In genomic region chr20:17843246-17844132, GRCh38 we compare ENCODE assay signal across 1 cellular context.
TF ChIP-seq lines count a peak whose summit lies in the region.

No MANE protein-coding gene starts in this region.

TF ChIP-seq in HepG2, 621 proteins besides CTCF, POLR2A, EP300 and RAD21 (continued from another document):
- TF ChIP-seq ZNF407 (CRISPR knock-in tag; IDR thresholded peaks at IDR 0.05; ENCODE audit: not compliant biosample characterization): peak; percentile 76
- 0 out of 2 replicates have a peak, but pooled peaks have one; percentile 77 for TF ChIP-seq ZNF280B (CRISPR knock-in tag; IDR thresholded peaks at IDR 0.05; ENCODE audit: borderline replicate concordance)
- TF ChIP-seq TMF1 (CRISPR knock-in tag; IDR thresholded peaks at IDR 0.05; ENCODE audit: low read depth): 0 out of 2 replicates have a peak, but pooled peaks have one; percentile 28
- TF ChIP-seq, protein P1, sequence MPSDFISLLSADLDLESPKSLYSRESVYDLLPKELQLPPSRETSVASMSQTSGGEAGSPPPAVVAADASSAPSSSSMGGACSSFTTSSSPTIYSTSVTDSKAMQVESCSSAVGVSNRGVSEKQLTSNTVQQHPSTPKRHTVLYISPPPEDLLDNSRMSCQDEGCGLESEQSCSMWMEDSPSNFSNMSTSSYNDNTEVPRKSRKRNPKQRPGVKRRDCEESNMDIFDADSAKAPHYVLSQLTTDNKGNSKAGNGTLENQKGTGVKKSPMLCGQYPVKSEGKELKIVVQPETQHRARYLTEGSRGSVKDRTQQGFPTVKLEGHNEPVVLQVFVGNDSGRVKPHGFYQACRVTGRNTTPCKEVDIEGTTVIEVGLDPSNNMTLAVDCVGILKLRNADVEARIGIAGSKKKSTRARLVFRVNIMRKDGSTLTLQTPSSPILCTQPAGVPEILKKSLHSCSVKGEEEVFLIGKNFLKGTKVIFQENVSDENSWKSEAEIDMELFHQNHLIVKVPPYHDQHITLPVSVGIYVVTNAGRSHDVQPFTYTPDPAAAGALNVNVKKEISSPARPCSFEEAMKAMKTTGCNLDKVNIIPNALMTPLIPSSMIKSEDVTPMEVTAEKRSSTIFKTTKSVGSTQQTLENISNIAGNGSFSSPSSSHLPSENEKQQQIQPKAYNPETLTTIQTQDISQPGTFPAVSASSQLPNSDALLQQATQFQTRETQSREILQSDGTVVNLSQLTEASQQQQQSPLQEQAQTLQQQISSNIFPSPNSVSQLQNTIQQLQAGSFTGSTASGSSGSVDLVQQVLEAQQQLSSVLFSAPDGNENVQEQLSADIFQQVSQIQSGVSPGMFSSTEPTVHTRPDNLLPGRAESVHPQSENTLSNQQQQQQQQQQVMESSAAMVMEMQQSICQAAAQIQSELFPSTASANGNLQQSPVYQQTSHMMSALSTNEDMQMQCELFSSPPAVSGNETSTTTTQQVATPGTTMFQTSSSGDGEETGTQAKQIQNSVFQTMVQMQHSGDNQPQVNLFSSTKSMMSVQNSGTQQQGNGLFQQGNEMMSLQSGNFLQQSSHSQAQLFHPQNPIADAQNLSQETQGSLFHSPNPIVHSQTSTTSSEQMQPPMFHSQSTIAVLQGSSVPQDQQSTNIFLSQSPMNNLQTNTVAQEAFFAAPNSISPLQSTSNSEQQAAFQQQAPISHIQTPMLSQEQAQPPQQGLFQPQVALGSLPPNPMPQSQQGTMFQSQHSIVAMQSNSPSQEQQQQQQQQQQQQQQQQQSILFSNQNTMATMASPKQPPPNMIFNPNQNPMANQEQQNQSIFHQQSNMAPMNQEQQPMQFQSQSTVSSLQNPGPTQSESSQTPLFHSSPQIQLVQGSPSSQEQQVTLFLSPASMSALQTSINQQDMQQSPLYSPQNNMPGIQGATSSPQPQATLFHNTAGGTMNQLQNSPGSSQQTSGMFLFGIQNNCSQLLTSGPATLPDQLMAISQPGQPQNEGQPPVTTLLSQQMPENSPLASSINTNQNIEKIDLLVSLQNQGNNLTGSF (CRISPR knock-in tag; IDR thresholded peaks at IDR 0.05): 0 out of 2 replicates have a peak, but pooled peaks have one; percentile 65
- TF ChIP-seq ZNF350 (CRISPR knock-in tag; IDR thresholded peaks at IDR 0.05; ENCODE audit: borderline replicate concordance, low read depth): peak; percentile 65; the same call in 1 of the 2 replicates
- 0 out of 2 replicates have a peak, but pooled peaks have one; percentile 27 for TF ChIP-seq GABPB1 (CRISPR knock-in tag; IDR thresholded peaks at IDR 0.05)
- TF ChIP-seq SALL1 (CRISPR knock-in tag; IDR thresholded peaks at IDR 0.05): peak; percentile 55
- peak; percentile 62; the same call in 1 of the 2 replicates for TF ChIP-seq ZNF776 (CRISPR knock-in tag; IDR thresholded peaks at IDR 0.05)
- TF ChIP-seq, protein P2, sequence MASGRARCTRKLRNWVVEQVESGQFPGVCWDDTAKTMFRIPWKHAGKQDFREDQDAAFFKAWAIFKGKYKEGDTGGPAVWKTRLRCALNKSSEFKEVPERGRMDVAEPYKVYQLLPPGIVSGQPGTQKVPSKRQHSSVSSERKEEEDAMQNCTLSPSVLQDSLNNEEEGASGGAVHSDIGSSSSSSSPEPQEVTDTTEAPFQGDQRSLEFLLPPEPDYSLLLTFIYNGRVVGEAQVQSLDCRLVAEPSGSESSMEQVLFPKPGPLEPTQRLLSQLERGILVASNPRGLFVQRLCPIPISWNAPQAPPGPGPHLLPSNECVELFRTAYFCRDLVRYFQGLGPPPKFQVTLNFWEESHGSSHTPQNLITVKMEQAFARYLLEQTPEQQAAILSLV (CRISPR knock-in tag; IDR thresholded peaks at IDR 0.05; ENCODE audit: borderline replicate concordance): 0 out of 2 replicates have a peak, but pooled peaks have one; percentile 24
- 0 out of 2 replicates have a peak, but pooled peaks have one; percentile 56 for TF ChIP-seq ZNF598 (CRISPR knock-in tag; IDR thresholded peaks at IDR 0.05; ENCODE audit: borderline replicate concordance)
- TF ChIP-seq, protein P3, sequence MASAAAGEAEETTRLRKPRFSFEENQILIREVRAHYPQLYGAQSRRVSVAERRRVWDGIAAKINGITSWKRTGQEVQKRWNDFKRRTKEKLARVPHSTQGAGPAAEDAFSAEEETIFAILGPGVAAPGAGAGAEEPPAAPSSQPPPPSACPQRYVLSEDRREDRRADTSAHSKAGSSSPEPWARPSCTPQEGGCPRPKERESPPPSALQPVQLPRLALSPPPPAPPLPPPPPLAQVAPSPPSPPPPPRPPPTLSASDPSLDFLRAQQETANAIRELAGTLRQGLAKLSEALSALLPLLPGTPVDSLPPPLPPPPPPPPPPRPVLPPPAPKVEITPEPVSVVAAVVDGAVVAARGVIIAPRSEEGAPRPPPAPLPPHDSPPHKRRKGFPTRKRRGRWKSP (CRISPR knock-in tag; IDR thresholded peaks at IDR 0.05): 0 out of 2 replicates have a peak, but pooled peaks have one; percentile 25
- no peak for TF ChIP-seq GABPA (IDR thresholded peaks at IDR 0.05; ENCODE audit: low read depth, low read length)
- no peak for TF ChIP-seq GABPA (CRISPR knock-in tag; IDR thresholded peaks at IDR 0.05; ENCODE audit: low read depth)
- TF ChIP-seq SALL2 (CRISPR knock-in tag; IDR thresholded peaks at IDR 0.05): 0 out of 2 replicates have a peak, but pooled peaks have one; percentile 4
- 0 out of 2 replicates have a peak, but pooled peaks have one; percentile 31 for TF ChIP-seq ARID2 (CRISPR knock-in tag; IDR thresholded peaks at IDR 0.05; ENCODE audit: borderline replicate concordance)
- peak; percentile 63; the same call in 1 of the 2 replicates for TF ChIP-seq THAP9 (CRISPR knock-in tag; IDR thresholded peaks at IDR 0.05; ENCODE audit: borderline replicate concordance)
